9 cellular contexts compared by ENCODE assay signal in the genomic region with DNA sequence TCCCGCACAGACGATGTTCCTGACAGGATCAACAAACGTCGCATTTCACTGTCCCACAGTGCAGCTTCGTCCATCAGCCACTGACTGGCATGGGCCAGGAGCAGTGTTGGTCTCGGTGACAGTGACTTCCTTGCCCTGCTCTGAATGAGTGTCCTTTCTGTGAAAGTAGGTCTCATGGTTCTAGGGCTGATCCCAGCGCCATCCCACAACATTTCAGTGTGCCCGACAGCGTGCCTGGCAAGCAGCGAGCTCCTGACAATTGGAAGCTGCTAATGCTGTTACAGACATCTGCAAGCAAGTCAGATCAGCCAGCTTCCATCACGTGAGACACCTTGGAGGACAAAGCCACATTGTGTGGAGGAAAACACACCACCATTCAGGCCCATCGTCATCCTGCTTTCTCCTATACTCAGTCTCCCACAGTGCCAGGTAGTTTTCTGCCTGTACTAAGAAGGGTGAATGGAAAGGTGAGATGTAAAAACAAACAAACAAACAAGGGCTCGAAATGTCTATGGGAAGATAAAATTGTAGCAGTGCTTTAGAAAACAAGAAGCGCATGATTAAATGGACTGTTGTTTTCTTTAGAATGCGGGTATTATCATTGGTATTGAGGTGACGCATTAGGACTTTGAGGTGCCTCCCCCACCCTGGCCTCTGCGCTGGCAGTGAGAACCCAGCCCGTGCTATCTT. TPM values are rescaled to one million over a fixed set of nuclear protein-coding genes. Genes with fewer than 3 reads are reported as not detected.
DNase-seq lines count a peak whose midpoint lies in the region; ATAC-seq and TF ChIP-seq lines count a peak whose summit lies in the region.
"Had no signal": no experiment of that assay in that cellular context is flagged by ENCODE, and none has a peak within 500 bp of the region (broad histone marks: within the 10 kb centered on the region; RNA-seq: fewer than 3 reads in every experiment).

No MANE protein-coding gene starts in this region.

- H3K36me3 ChIP-seq in cardiac muscle cell = no peaks in the 10 kb centered on the region

- H3K4me3 Mint-ChIP-seq in Calu3 (ENCODE audit: low read depth, unreplicated experiment) = peak overlapping the region; percentile 41
- H3K4me3 Mint-ChIP-seq in T-helper 17 cell = no peak overlapping the region
- H3K4me3 Mint-ChIP-seq in activated CD8-positive, alpha-beta T cell treated with anti-CD3 and anti-CD28 coated beads for 36 hours = no peak overlapping the region
- H3K4me3 Mint-ChIP-seq in natural killer cell = no peak overlapping the region
- H3K4me3 Mint-ChIP-seq: stimulated activated effector memory CD8-positive, alpha-beta T cell treated with anti-CD3 and anti-CD28 coated beads, Interleukin-12 subunit alpha, Interleukin-12 subunit beta, amount 100 ng/mL, for 72 hours had no signal

- DNase-seq in Calu3 (no peak), T-helper 17 cell (no peak), cardiac muscle cell (ENCODE audit: low read depth in 1 of 2, low spot score in 1 of 2) (peak in 1 of 2 donors; percentile 59), posterior cingulate gyrus (peak in 7 of 10 donors; percentile 32 to 92 (median 63)), natural killer cell (no peak), HPDE6-E6E7 (ENCODE audit: extremely low spot score) (no peak)
- no peak for DNase-seq in activated CD8-positive, alpha-beta T cell treated with anti-CD3 and anti-CD28 coated beads for 36 hours
- DNase-seq in activated CD8-positive, alpha-beta memory T cell treated with anti-CD3 and anti-CD28 coated beads, Interleukin-2, amount 50 U/mL, for 48 hours = no peak

- H3K4me1 Mint-ChIP-seq in Calu3 (ENCODE audit: low read depth, unreplicated experiment) (peaks cover 28% of the 10 kb centered on the region), T-helper 17 cell (no peaks in the 10 kb centered on the region), natural killer cell (no peaks in the 10 kb centered on the region)
- no peaks in the 10 kb centered on the region for H3K4me1 Mint-ChIP-seq in activated CD8-positive, alpha-beta T cell treated with anti-CD3 and anti-CD28 coated beads for 36 hours (ENCODE audit: low read depth)
- H3K4me1 Mint-ChIP-seq: stimulated activated effector memory CD8-positive, alpha-beta T cell treated with anti-CD3 and anti-CD28 coated beads, Interleukin-12 subunit alpha, Interleukin-12 subunit beta, amount 100 ng/mL, for 72 hours had no signal

- H3K9me3 ChIP-seq in T-helper 17 cell (ENCODE audit: control insufficient read depth, low read length, poor library complexity, severe bottlenecking) (no peaks in the 10 kb centered on the region), cardiac muscle cell (ENCODE audit: low read depth) (no peaks in the 10 kb centered on the region)

- CTCF ChIA-PET in Calu3 (lab: Charles Lee) = no interaction called here
- CTCF ChIA-PET in activated CD8-positive, alpha-beta T cell treated with anti-CD3 and anti-CD28 coated beads for 36 hours (lab: Charles Lee) = interaction anchor here (0.6 kb wide), 1 partner anchor 400 kb away, joined by 3 read pairs; no protein-coding TSS in a partner anchor

- H3K36me3 Mint-ChIP-seq in Calu3 (ENCODE audit: insufficient read depth, unreplicated experiment) (peaks cover 61% of the 10 kb centered on the region), T-helper 17 cell (ENCODE audit: low read depth) (no peaks in the 10 kb centered on the region), natural killer cell (no peaks in the 10 kb centered on the region)
- peaks cover 9% of the 10 kb centered on the region for H3K36me3 Mint-ChIP-seq in activated CD8-positive, alpha-beta T cell treated with anti-CD3 and anti-CD28 coated beads for 36 hours (ENCODE audit: low read depth)
- H3K36me3 Mint-ChIP-seq: stimulated activated effector memory CD8-positive, alpha-beta T cell treated with anti-CD3 and anti-CD28 coated beads, Interleukin-12 subunit alpha, Interleukin-12 subunit beta, amount 100 ng/mL, for 72 hours had no signal

- no peaks in the 10 kb centered on the region for H3K27me3 ChIP-seq in cardiac muscle cell

- POLR2A ChIA-PET in activated CD8-positive, alpha-beta T cell treated with anti-CD3 and anti-CD28 coated beads for 36 hours (lab: Charles Lee) = no interaction called here

- H3K27me3 Mint-ChIP-seq in Calu3 (ENCODE audit: unreplicated experiment) (no peaks in the 10 kb centered on the region), T-helper 17 cell (no peaks in the 10 kb centered on the region), natural killer cell (ENCODE audit: low read depth in 2 of 2) (no peaks in the 10 kb centered on the region)
- H3K27me3 Mint-ChIP-seq in activated CD8-positive, alpha-beta T cell treated with anti-CD3 and anti-CD28 coated beads for 36 hours = no peaks in the 10 kb centered on the region

- ATAC-seq in T-helper 17 cell = no peak
- ATAC-seq in activated CD8-positive, alpha-beta T cell treated with anti-CD3 and anti-CD28 coated beads for 36 hours = no peak
- ATAC-seq in natural killer cell = no peak
- ATAC-seq: stimulated activated effector memory CD8-positive, alpha-beta T cell treated with anti-CD3 and anti-CD28 coated beads, Interleukin-12 subunit alpha, Interleukin-12 subunit beta, amount 100 ng/mL, for 72 hours had no signal

- TF ChIP-seq CTCF in Calu3 (IDR thresholded peaks at IDR 0.05; ENCODE audit: unreplicated experiment) (no peak), cardiac muscle cell (IDR thresholded peaks at IDR 0.05; ENCODE audit: low read depth, low read length) (no peak), natural killer cell (IDR thresholded peaks at IDR 0.05) (no peak)
- no peak for TF ChIP-seq CTCF in activated CD8-positive, alpha-beta T cell treated with anti-CD3 and anti-CD28 coated beads for 36 hours (IDR thresholded peaks at IDR 0.05)

- H3K4me3 ChIP-seq in cardiac muscle cell = no peak overlapping the region

- intact Hi-C loops in Calu3 (cut with micrococcal nuclease; ENCODE audit: unreplicated experiment) = no loop called here
- intact Hi-C loops in posterior cingulate gyrus (cut with DNase I) = no loop called here
- intact Hi-C loops in activated CD8-positive, alpha-beta T cell treated with anti-CD3 and anti-CD28 coated beads for 36 hours (cut with micrococcal nuclease) = no loop called here
- intact Hi-C loops in natural killer cell (cut with micrococcal nuclease) = no loop called here

- BruUV-seq in Calu3 (replicated peaks; lab: Mats Ljungman, UMichigan) = no TSS peak

- H3K4me1 ChIP-seq in cardiac muscle cell (ENCODE audit: low read depth) = peaks cover 15% of the 10 kb centered on the region

- H3K27ac Mint-ChIP-seq in Calu3 (ENCODE audit: unreplicated experiment) = peak overlapping the region; percentile 87
- peak overlapping the region; percentile 6 for H3K27ac Mint-ChIP-seq in T-helper 17 cell
- no peak overlapping the region for H3K27ac Mint-ChIP-seq in activated CD8-positive, alpha-beta T cell treated with anti-CD3 and anti-CD28 coated beads for 36 hours
- no peak overlapping the region for H3K27ac Mint-ChIP-seq in natural killer cell
- H3K27ac Mint-ChIP-seq: stimulated activated effector memory CD8-positive, alpha-beta T cell treated with anti-CD3 and anti-CD28 coated beads, Interleukin-12 subunit alpha, Interleukin-12 subunit beta, amount 100 ng/mL, for 72 hours had no signal

- peak overlapping the region; percentile 74 for H3K27ac ChIP-seq in cardiac muscle cell

- H3K9me3 Mint-ChIP-seq in Calu3 (ENCODE audit: low read depth, unreplicated experiment) (no peaks in the 10 kb centered on the region), natural killer cell (no peaks in the 10 kb centered on the region)
- H3K9me3 Mint-ChIP-seq in activated CD8-positive, alpha-beta T cell treated with anti-CD3 and anti-CD28 coated beads for 36 hours = no peaks in the 10 kb centered on the region
- H3K9me3 Mint-ChIP-seq: stimulated activated effector memory CD8-positive, alpha-beta T cell treated with anti-CD3 and anti-CD28 coated beads, Interleukin-12 subunit alpha, Interleukin-12 subunit beta, amount 100 ng/mL, for 72 hours had no signal

RNA-seq across cellular contexts. Expression of a gene that starts 21.9 kb away (rescaled TPM):
- total RNA-seq in Calu3 (2022) = 74.9 and 83.0 TPM in 2 replicates
- total RNA-seq in T-helper 17 cell = 1 to 10 TPM; 1.1 to 1.8 TPM
- total RNA-seq in cardiac muscle cell = 8.6 and 9.7 TPM in 2 replicates
- polyA plus RNA-seq in cardiac muscle cell = 7.1 and 8.3 TPM in 2 replicates
- 1 to 10 TPM; 1.6 to 2.2 TPM for total RNA-seq in activated CD8-positive, alpha-beta T cell treated with anti-CD3 and anti-CD28 coated beads for 36 hours
- total RNA-seq in natural killer cell = 1 to 10 TPM; 2.9 to 4.9 (median 4.0) TPM

RNA-seq across cellular contexts. Expression of a gene that starts 42.7 kb away (rescaled TPM):
- 207 and 209 TPM in 2 replicates for total RNA-seq in Calu3 (2022)
- total RNA-seq in T-helper 17 cell = 100 to 1,000 TPM; 106 to 123 TPM
- total RNA-seq in cardiac muscle cell = 199 and 241 TPM in 2 replicates
- polyA plus RNA-seq in cardiac muscle cell = 494 and 603 TPM in 2 replicates
- total RNA-seq in activated CD8-positive, alpha-beta T cell treated with anti-CD3 and anti-CD28 coated beads for 36 hours = 100 to 1,000 TPM; 539 to 552 TPM
- total RNA-seq in natural killer cell = 100 to 1,000 TPM; 120 to 127 (median 127) TPM

Comparison
In these comparisons a context has a peak if more than half of its experiments do, and no peak if none do; other contexts are left out.
1. DNase-seq: peak in posterior cingulate gyrus (7 of 10); none in Calu3 (single experiment), T-helper 17 cell (0 of 3), activated CD8-positive, alpha-beta T cell treated with anti-CD3 and anti-CD28 coated beads for 36 hours (single experiment), natural killer cell (single experiment), HPDE6-E6E7 (single experiment) and activated CD8-positive, alpha-beta memory T cell treated with anti-CD3 and anti-CD28 coated beads, Interleukin-2, amount 50 U/mL, for 48 hours (single experiment).
2. H3K27ac Mint-ChIP-seq: peak in Calu3 (single experiment) and T-helper 17 cell (single experiment); none in activated CD8-positive, alpha-beta T cell treated with anti-CD3 and anti-CD28 coated beads for 36 hours (single experiment) and natural killer cell (0 of 2).